9 cellular contexts compared by ENCODE assay signal in genomic region chr21:17554619-17555472, GRCh38. TPM values are rescaled to one million over a fixed set of nuclear protein-coding genes. Genes with fewer than 3 reads are reported as not detected.
DNase-seq lines count a peak whose midpoint lies in the region; ATAC-seq, FAIRE-seq and TF ChIP-seq lines count a peak whose summit lies in the region.
"Had no signal": no experiment of that assay in that cellular context is flagged by ENCODE, and none has a peak within 500 bp of the region (broad histone marks: within the 10 kb centered on the region; RNA-seq: fewer than 3 reads in every experiment).

No MANE protein-coding gene starts in this region.

- ATAC-seq in naive thymus-derived CD4-positive, alpha-beta T cell: no peak
- ATAC-seq in activated CD4-positive, CD25-positive, alpha-beta regulatory T cell treated with anti-CD3 and anti-CD28 coated beads, Interleukin-2, amount 50 U/mL, for 24 hours: no peak

- H3K4me1 Mint-ChIP-seq in naive thymus-derived CD4-positive, alpha-beta T cell: no peaks in the 10 kb centered on the region

- no peaks in the 10 kb centered on the region for H3K9me3 ChIP-seq in mesodermal cell (ENCODE audit: control insufficient read depth, low read length)
- no peaks in the 10 kb centered on the region for H3K9me3 ChIP-seq in naive thymus-derived CD4-positive, alpha-beta T cell (ENCODE audit: control insufficient read depth in 2 of 3, low read length in 3 of 3)

- H3K36me3 ChIP-seq in bronchial epithelial cell (ENCODE audit: control insufficient read depth, insufficient read depth, low read length): no peaks in the 10 kb centered on the region
- H3K36me3 ChIP-seq in mesodermal cell (ENCODE audit: control insufficient read depth, insufficient read depth, low read length): peaks cover 31% of the 10 kb centered on the region
- no peaks in the 10 kb centered on the region for H3K36me3 ChIP-seq in naive thymus-derived CD4-positive, alpha-beta T cell (ENCODE audit: control insufficient read depth in 2 of 3, insufficient read depth in 3 of 3, low read length in 3 of 3)

- no peaks in the 10 kb centered on the region for H3K9me3 Mint-ChIP-seq in naive thymus-derived CD4-positive, alpha-beta T cell

- H3K4me3 Mint-ChIP-seq in naive thymus-derived CD4-positive, alpha-beta T cell: no peak overlapping the region

- no peak overlapping the region for H3K27ac Mint-ChIP-seq in naive thymus-derived CD4-positive, alpha-beta T cell

- no peaks in the 10 kb centered on the region for H3K27me3 ChIP-seq in bronchial epithelial cell (ENCODE audit: control insufficient read depth, insufficient read depth, low read length)
- no peaks in the 10 kb centered on the region for H3K27me3 ChIP-seq in naive thymus-derived CD4-positive, alpha-beta T cell (ENCODE audit: control insufficient read depth in 2 of 2, insufficient read depth in 2 of 2, low read length in 2 of 2)

- H3K27me3 Mint-ChIP-seq in naive thymus-derived CD4-positive, alpha-beta T cell: no peaks in the 10 kb centered on the region

- no peaks in the 10 kb centered on the region for H3K36me3 Mint-ChIP-seq in naive thymus-derived CD4-positive, alpha-beta T cell

- intact Hi-C loops in naive thymus-derived CD4-positive, alpha-beta T cell (cut with micrococcal nuclease): no loop called here

- H3K27ac ChIP-seq in mesodermal cell (ENCODE audit: low read depth, low read length, severe bottlenecking): peak overlapping the region; percentile 36
- no peak overlapping the region for H3K27ac ChIP-seq in naive thymus-derived CD4-positive, alpha-beta T cell (ENCODE audit: low read depth, low read length)

- DNase-seq in COLO829 (ENCODE audit: low spot score) (peak; percentile 84), M059J (ENCODE audit: low read depth) (peak; percentile 42), bronchial epithelial cell (ENCODE audit: low read depth) (no peak), DMS153 (lab: John Stamatoyannopoulos, UW) (no peak)
- DNase-seq in naive thymus-derived CD4-positive, alpha-beta T cell: no peak
- DNase-seq in activated CD4-positive, alpha-beta T cell treated with anti-CD3 and anti-CD28 coated beads for 1 hour: no peak
- DNase-seq: NCI-H774 had no signal

- no peak for FAIRE-seq in bronchial epithelial cell (lab: Jason Lieb, UNC)

- no peak overlapping the region for H3K4me3 ChIP-seq in bronchial epithelial cell (ENCODE audit: low read depth, low read length)
- no peak overlapping the region for H3K4me3 ChIP-seq in mesodermal cell (ENCODE audit: extremely low read depth, insufficient read depth, low read length, poor library complexity, severe bottlenecking)
- no peak overlapping the region for H3K4me3 ChIP-seq in naive thymus-derived CD4-positive, alpha-beta T cell (ENCODE audit: low read length)

- peaks cover 4% of the 10 kb centered on the region for H3K4me1 ChIP-seq in mesodermal cell (ENCODE audit: control insufficient read depth, insufficient read depth, low read length, poor library complexity, severe bottlenecking)
- no peaks in the 10 kb centered on the region for H3K4me1 ChIP-seq in naive thymus-derived CD4-positive, alpha-beta T cell (ENCODE audit: control insufficient read depth in 2 of 2, insufficient read depth in 2 of 2, low read length in 2 of 2)

- TF ChIP-seq CTCF in bronchial epithelial cell (IDR thresholded peaks at IDR 0.05; ENCODE audit: insufficient read depth, low read length, severe bottlenecking): peak; percentile 44

- WGBS in mesodermal cell (ENCODE audit: insufficient coverage in 2 of 2), 2 experiments: 77 to 82% methylated on average over 5 to 6 of the region's 7 CpGs

- POLR2A ChIA-PET in naive thymus-derived CD4-positive, alpha-beta T cell (lab: Charles Lee): no interaction called here

- CTCF ChIA-PET in naive thymus-derived CD4-positive, alpha-beta T cell (lab: Charles Lee): interaction anchor here (0.7 to 0.8 kb wide), 2 partner anchors 164 to 168 kb away, joined by 3 read pairs; no protein-coding TSS in a partner anchor

RNA-seq across cellular contexts. Expression of gene CXADR, which starts 42.0 kb away (rescaled TPM):
- total RNA-seq in M059J (2014; rRNA removed; shearing (Covaris generic)): 17.7 and 24.1 TPM in 2 replicates
- total RNA-seq in bronchial epithelial cell: 27.9 and 43.5 TPM in 2 replicates
- 32.3 TPM for polyA plus RNA-seq in mesodermal cell (2013, experiment 1 of 2)
- 37.2 TPM for polyA plus RNA-seq in mesodermal cell (2013, experiment 2 of 2)
- total RNA-seq in naive thymus-derived CD4-positive, alpha-beta T cell: 1 to 10 TPM in 1 of 5 experiments, under 1 TPM in 4; 0.12 to 1.8 (median 0.51) TPM
- 1 to 10 TPM; 1.5 to 2.4 TPM for polyA plus RNA-seq in naive thymus-derived CD4-positive, alpha-beta T cell

RNA-seq across cellular contexts. Expression of gene BTG3, which starts 57.9 kb away (rescaled TPM):
- total RNA-seq in M059J (2014; rRNA removed; shearing (Covaris generic)): 99.2 and 135 TPM in 2 replicates
- 28.3 and 32.9 TPM in 2 replicates for total RNA-seq in bronchial epithelial cell
- 101 TPM for polyA plus RNA-seq in mesodermal cell (2013, experiment 1 of 2)
- polyA plus RNA-seq in mesodermal cell (2013, experiment 2 of 2): 95.5 TPM
- 10 to 100 TPM; 13.9 to 57.3 (median 48.5) TPM for total RNA-seq in naive thymus-derived CD4-positive, alpha-beta T cell
- 1 to 10 TPM; 3.2 to 6.8 TPM for polyA plus RNA-seq in naive thymus-derived CD4-positive, alpha-beta T cell

Comparison
In these comparisons a context has a peak if more than half of its experiments do, and no peak if none do; other contexts are left out.
1. DNase-seq: peak in COLO829 (single experiment) and M059J (single experiment); none in bronchial epithelial cell (single experiment), naive thymus-derived CD4-positive, alpha-beta T cell (0 of 9), DMS153 (single experiment) and activated CD4-positive, alpha-beta T cell treated with anti-CD3 and anti-CD28 coated beads for 1 hour (single experiment).